19 cellular contexts compared by ENCODE assay signal in genomic region chr14:66993512-66993911, GRCh38.
"Had no signal": no experiment of that assay in that cellular context is flagged by ENCODE, and none has a peak within 500 bp of the region (broad histone marks: within the 10 kb centered on the region; RNA-seq: fewer than 3 reads in every experiment).

No MANE protein-coding gene starts in this region.

- H3K27me3 ChIP-seq: SJSA1 had no signal

- H3K4me3 ChIP-seq: SJSA1, SK-N-MC had no signal

- H3K27ac ChIP-seq: SJSA1, SK-N-MC had no signal

- DNase-seq: KBM-7, NCI-H1092, NCI-H1105 treated with DMSO at 0.1 percent for 48 hours, NCI-H1417 treated with DMSO at 0.1 percent for 48 hours, NCI-H146, NCI-H187, NCI-H2029, NCI-H2171, NCI-H226, NCI-H446, NCI-H510A, NCI-H524 treated with DMSO at 0.1 percent for 48 hours, NCI-H774, Right ventricle myocardium superior, RPMI8226, SIG-M5 had no signal

- FAIRE-seq: RCC 7860 had no signal

- H3K9me3 ChIP-seq: SJSA1 had no signal

- H3K36me3 ChIP-seq: SJSA1 had no signal

- H3K4me1 ChIP-seq: SJSA1 had no signal
